ENCODE assay signal across 8 cellular contexts in the genomic region with DNA sequence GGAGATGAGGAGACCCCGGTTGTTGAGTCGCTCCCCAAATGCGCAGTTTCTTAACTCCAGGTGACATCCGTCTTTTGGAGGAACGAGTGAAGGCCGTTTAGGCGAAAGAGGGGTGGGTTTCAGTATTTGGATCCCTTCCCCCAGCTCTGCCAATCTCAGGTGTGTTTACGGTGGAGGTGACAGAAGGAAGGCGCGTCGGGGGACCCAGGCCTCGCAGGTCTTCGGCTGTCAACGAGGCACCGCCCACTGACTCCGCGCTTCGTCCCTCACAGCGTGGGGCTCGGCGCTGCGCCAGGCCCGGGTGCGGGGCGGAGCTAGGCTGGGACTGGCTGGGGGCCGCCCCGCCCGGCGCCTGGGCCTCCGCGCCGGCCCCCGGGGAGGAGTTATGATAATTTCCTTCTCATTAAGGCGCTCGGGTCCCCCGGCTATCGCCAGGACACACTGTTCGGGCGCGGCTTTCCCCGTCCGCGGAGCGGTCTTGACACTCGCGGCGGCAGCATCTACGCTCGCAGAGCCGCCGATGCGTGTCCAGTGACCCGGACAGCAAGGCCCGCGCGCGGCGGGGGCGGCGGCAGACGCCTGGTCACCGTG. TPM values are rescaled to one million over a fixed set of nuclear protein-coding genes. Genes with fewer than 3 reads are reported as not detected.
DNase-seq lines count a peak whose midpoint lies in the region; ATAC-seq and TF ChIP-seq lines count a peak whose summit lies in the region.

A gene (plus strand): TSS at position 434 of the 591 bp plus-strand sequence. CDS start 239 bp downstream, outside the sequence.

- no peaks in the 10 kb centered on the region for H3K9me3 Mint-ChIP-seq in effector memory CD8-positive, alpha-beta T cell

- peak within 1 kb of the TSS; percentile 52 to 58 for H3K4me3 Mint-ChIP-seq in effector memory CD8-positive, alpha-beta T cell

- no peaks in the 10 kb centered on the region for H4K20me1 ChIP-seq in GM23248 (ENCODE audit: insufficient read depth)

- H3K9ac ChIP-seq in GM23248, result peak within 1 kb of the TSS; percentile 86

- peaks cover 47% of the 10 kb centered on the region for H3K79me2 ChIP-seq in GM23248 (ENCODE audit: insufficient read depth)

- peak within 1 kb of the TSS; percentile 41 for H3K27ac ChIP-seq in GM23248
- peak within 1 kb of the TSS; percentile 36 to 79 (median 66) for H3K27ac ChIP-seq in transverse colon

- H3K27me3 Mint-ChIP-seq in effector memory CD8-positive, alpha-beta T cell, result peaks cover 65 to 87% of the 10 kb centered on the region in 2 donors

- peaks cover 23% of the 10 kb centered on the region for H3F3A ChIP-seq in GM23248 (ENCODE audit: insufficient read depth)

- no peak for TF ChIP-seq EP300 in transverse colon (IDR thresholded peaks at IDR 0.05; ENCODE audit: low read depth)

- no peak within 1 kb of the TSS for H3K27ac Mint-ChIP-seq in effector memory CD8-positive, alpha-beta T cell

- no peaks in the 10 kb centered on the region for H3K9me3 ChIP-seq in GM23248 (ENCODE audit: low read depth)
- no peaks in the 10 kb centered on the region for H3K9me3 ChIP-seq in mucosa of descending colon
- no peaks in the 10 kb centered on the region for H3K9me3 ChIP-seq in transverse colon

- H3K27me3 ChIP-seq in GM23248 (replicated peaks; ENCODE audit: insufficient read depth) (no peaks in the 10 kb centered on the region; the same call in 1 of the 2 replicates), transverse colon (peaks cover 96% of the 10 kb centered on the region)

- peaks cover 14% of the 10 kb centered on the region for H3K4me1 ChIP-seq in GM23248 (ENCODE audit: insufficient read depth)
- peaks cover 30% of the 10 kb centered on the region for H3K4me1 ChIP-seq in mucosa of descending colon (ENCODE audit: low read depth)
- peaks cover 11 to 45% (median 31%) of the 10 kb centered on the region in 4 donors for H3K4me1 ChIP-seq in transverse colon

- DNase-seq in AG08396 (ENCODE audit: low spot score), result peak; percentile 79
- peak; percentile 90 for DNase-seq in GM23248
- DNase-seq in SK-MEL-5 (ENCODE audit: low read depth, low spot score), result peak; percentile 76
- DNase-seq in effector memory CD8-positive, alpha-beta T cell, result no peak
- peak; percentile 76 to 90 (median 82) for DNase-seq in mucosa of descending colon
- DNase-seq in transverse colon, result peak; percentile 81
- no peak for DNase-seq in C1 segment of cervical spinal cord (lab: John Stamatoyannopoulos, UW)
- DNase-seq in hippocampal formation (lab: John Stamatoyannopoulos, UW), result no peak

- no peak for TF ChIP-seq CTCF in mucosa of descending colon (IDR thresholded peaks at IDR 0.05)
- no peak for TF ChIP-seq CTCF in transverse colon (IDR thresholded peaks at IDR 0.05)

- TF ChIP-seq POLR2A in transverse colon (IDR thresholded peaks at IDR 0.05), result peak; percentile 35

- peak within 1 kb of the TSS; percentile 95 for H2AFZ ChIP-seq in GM23248

- intact Hi-C loops in mucosa of descending colon (cut with DNase I, micrococcal nuclease) (no loop called here), transverse colon (cut with DNase I; ENCODE audit: low total_unique reads) (loop anchor here (10.0 kb wide), 1 partner anchor 346 kb away; no protein-coding TSS in a partner anchor)

- H3K4me2 ChIP-seq in GM23248 (ENCODE audit: unreplicated experiment), result peak within 1 kb of the TSS; percentile 97

- 1 to 2% methylated on average over 62 of the region's 62 CpGs for WGBS in GM23248 (ENCODE audit: low coverage in 1 of 2, low lambda C conversion rate in 2 of 2, missing lambda C conversion rate in 2 of 2), 2 experiments
- WGBS in transverse colon (ENCODE audit: low coverage in 1 of 2), 2 donors, result 12% methylated on average over 62 of the region's 62 CpGs; no CpG with 5 or more reads in 1 of the 2 donors

- in situ Hi-C loops in GM23248 (cut with MboI), result loop anchor here (10.0 kb wide), 1 partner anchor 346 kb away; no protein-coding TSS in a partner anchor
- in situ Hi-C loops in SK-MEL-5 (cut with HindIII; ENCODE audit: low pct_unique_long_range_greater_than_20kb, low sequenced_read_pairs), result no loop called here
- in situ Hi-C loops in transverse colon (cut with MboI; ENCODE audit: low pct_ligation_motif_present in 1 of 4, low pct_unique_long_range_greater_than_20kb in 1 of 4, low sequenced_read_pairs in 3 of 4), result no loop called here

- H3K9me2 ChIP-seq in GM23248 (ENCODE audit: insufficient read depth), result no peaks in the 10 kb centered on the region

- no peak for ATAC-seq in effector memory CD8-positive, alpha-beta T cell (replicated peaks)
- ATAC-seq in mucosa of descending colon, result peak; percentile 87

- H3K36me3 ChIP-seq in GM23248 (ENCODE audit: low read depth) (peaks cover 9% of the 10 kb centered on the region), mucosa of descending colon (ENCODE audit: low read depth) (no peaks in the 10 kb centered on the region), transverse colon (no peaks in the 10 kb centered on the region)

- no peaks in the 10 kb centered on the region for H3K36me3 Mint-ChIP-seq in effector memory CD8-positive, alpha-beta T cell (ENCODE audit: insufficient read depth)

- peak within 1 kb of the TSS; percentile 96 for H3K4me3 ChIP-seq in GM23248
- H3K4me3 ChIP-seq in mucosa of descending colon, result no peak within 1 kb of the TSS
- H3K4me3 ChIP-seq in transverse colon, result peak within 1 kb of the TSS; percentile 36 to 64 (median 52)

- H3K4me1 Mint-ChIP-seq in effector memory CD8-positive, alpha-beta T cell (ENCODE audit: low read depth in 2 of 2), result peaks cover 0 to 5% of the 10 kb centered on the region in 2 donors

RNA-seq across cellular contexts. Expression of the gene that starts here (rescaled TPM):
- total RNA-seq in GM23248 (2014; rRNA removed; shearing (Covaris generic)), result 12.3 and 12.8 TPM in 2 replicates
- 16.6 and 19.0 TPM in 2 replicates for polyA plus RNA-seq in GM23248 (2016; fragmentation: Nextera tagmentation; extraction: Ambion mirVana)
- 1.5 and 2.0 TPM in 2 replicates for total RNA-seq in SK-MEL-5 (2014; rRNA removed; shearing (Covaris generic))
- polyA plus RNA-seq in SK-MEL-5 (2015; cell fraction: cytosol; rRNA removed), result 4.5 and 4.6 TPM in 2 replicates
- 4.1 and 5.7 TPM in 2 replicates for polyA plus RNA-seq in SK-MEL-5 (2015; cell fraction: nucleus; rRNA removed)
- total RNA-seq in mucosa of descending colon (10 to 100 TPM in 1 of 3 donors, under 1 TPM in 2; 0.52 to 12.4 (median 0.75) TPM), transverse colon (1 to 10 TPM in 2 of 4 donors, under 1 TPM in 2; 0.82 to 9.0 (median 2.3) TPM)

Comparison
In these comparisons a context has a peak if more than half of its experiments do, and no peak if none do; other contexts are left out.
1. DNase-seq: peak in AG08396 (single experiment), GM23248 (single experiment), SK-MEL-5 (single experiment), mucosa of descending colon (3 of 3) and transverse colon (single experiment); none in effector memory CD8-positive, alpha-beta T cell (0 of 3), C1 segment of cervical spinal cord (0 of 14) and hippocampal formation (0 of 2).